11 cellular contexts compared by ENCODE assay signal in the genomic region with DNA sequence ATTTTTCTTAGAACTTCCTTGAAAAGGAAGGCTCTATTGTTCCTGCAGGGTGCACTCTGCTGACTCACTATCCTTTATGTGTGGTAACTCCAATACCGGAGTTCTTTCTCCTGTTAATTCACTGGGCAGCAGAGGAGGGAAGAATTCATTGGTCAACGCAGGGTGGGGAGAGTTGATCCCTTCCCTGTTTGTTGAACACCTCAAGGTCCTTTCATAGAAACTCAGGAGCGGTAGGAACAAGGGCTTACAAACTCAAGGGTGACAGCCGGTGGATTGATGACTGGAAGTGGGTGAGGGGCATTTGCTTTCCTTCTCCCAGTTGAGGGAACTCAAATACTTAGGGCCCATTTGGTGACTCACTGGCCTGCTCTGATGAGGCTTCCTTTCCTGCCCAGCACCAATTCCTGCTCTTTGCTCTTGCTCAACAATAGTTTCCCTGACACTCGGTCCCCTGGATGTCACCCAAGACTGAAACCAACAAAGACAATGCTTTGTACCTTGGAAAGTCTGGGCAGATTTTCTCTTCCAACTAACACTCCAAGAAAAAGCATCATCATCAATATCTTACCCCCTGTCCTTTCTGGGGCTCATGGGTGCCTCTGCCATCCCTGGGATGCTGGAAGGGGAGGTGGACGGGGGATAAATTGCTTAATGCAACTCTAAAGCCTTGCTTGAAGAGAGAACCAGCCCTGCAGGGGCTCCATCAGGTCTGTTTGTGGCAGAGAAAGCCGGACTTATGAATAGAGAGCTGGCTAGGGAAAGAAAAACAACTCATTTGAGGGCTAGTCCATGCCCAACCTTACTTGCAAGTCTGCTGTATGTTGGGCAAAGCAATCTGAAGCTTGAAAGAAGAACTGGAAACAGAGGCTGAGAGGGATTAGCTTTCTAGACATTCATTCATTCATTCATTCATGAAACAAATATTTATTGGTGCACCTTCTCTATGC. TPM values are rescaled to one million over a fixed set of nuclear protein-coding genes. Genes with fewer than 3 reads are reported as not detected.
DNase-seq lines count a peak whose midpoint lies in the region; ATAC-seq lines count a peak whose summit lies in the region.
"Had no signal": no experiment of that assay in that cellular context is flagged by ENCODE, and none has a peak within 500 bp of the region (broad histone marks: within the 10 kb centered on the region; RNA-seq: fewer than 3 reads in every experiment).

No MANE protein-coding gene starts in this region.

- no peak overlapping the region for H3K4me2 ChIP-seq in neuronal stem cell (ENCODE audit: insufficient read depth, low read length, poor library complexity, severe bottlenecking)

- H3K4me3 ChIP-seq in esophagus (ENCODE audit: low read depth in 1 of 2, low read length in 2 of 2) (peak overlapping the region in 1 of 2 donors; percentile 1), neuronal stem cell (ENCODE audit: low read length in 2 of 2) (no peak overlapping the region)

- H2BK12ac ChIP-seq in neuronal stem cell (ENCODE audit: low read length): no peak overlapping the region

- no peaks in the 10 kb centered on the region for H3K9me3 ChIP-seq in esophagus (ENCODE audit: control insufficient read depth in 2 of 2, insufficient read depth in 1 of 2, low read depth in 1 of 2, low read length in 1 of 2)
- H3K9me3 ChIP-seq in neuronal stem cell (replicated peaks in 1 of 2; ENCODE audit: control insufficient read depth in 2 of 2, insufficient read depth in 1 of 2, low read depth in 1 of 2, low read length in 2 of 2): no peaks in the 10 kb centered on the region

- no peak for ATAC-seq in HG03432 (IDR thresholded peaks at IDR 0.05; ENCODE audit: unreplicated experiment)
- ATAC-seq: Right ventricle myocardium inferior had no signal

- peak overlapping the region; percentile 52 to 88 for H3K27ac ChIP-seq in esophagus (ENCODE audit: low read depth in 2 of 2, low read length in 1 of 2)
- peak overlapping the region; percentile 12 for H3K27ac ChIP-seq in neuronal stem cell (replicated peaks; ENCODE audit: low read length)

- no peak overlapping the region for H3K4ac ChIP-seq in neuronal stem cell (ENCODE audit: low read length)

- H3K4me1 ChIP-seq in esophagus (ENCODE audit: control insufficient read depth in 2 of 2, insufficient read depth in 2 of 2, low read length in 1 of 2) (peaks cover 7% of the 10 kb centered on the region in 2 donors), neuronal stem cell (ENCODE audit: control insufficient read depth in 2 of 2, insufficient read depth in 1 of 2, low read depth in 1 of 2, low read length in 2 of 2) (peaks cover 12 to 14% of the 10 kb centered on the region in 2 donors)

- WGBS in esophagus, 2 donors: 45 to 48% methylated on average over 7 of the region's 7 CpGs
- no CpG with 5 or more reads among the region's 7 CpGs for WGBS in neuronal stem cell (ENCODE audit: extremely low coverage in 2 of 2, insufficient read length in 2 of 2, insufficient replicate concordance in 1 of 2), 2 donors

- no peak overlapping the region for H3K9ac ChIP-seq in neuronal stem cell (ENCODE audit: low read depth, low read length, poor library complexity)

- H3K36me3 ChIP-seq in esophagus (ENCODE audit: control insufficient read depth in 2 of 2, insufficient read depth in 2 of 2, low read length in 1 of 2) (no peaks in the 10 kb centered on the region), neuronal stem cell (replicated peaks in 1 of 2; ENCODE audit: control insufficient read depth in 2 of 2, insufficient read depth in 2 of 2, low read length in 2 of 2) (no peaks in the 10 kb centered on the region)

- H4K8ac ChIP-seq in neuronal stem cell (ENCODE audit: low read depth, low read length): no peak overlapping the region

- peak; percentile 81 for DNase-seq in Daoy (ENCODE audit: low read depth)
- peak; percentile 57 for DNase-seq in NCI-H226
- no peak for DNase-seq in neuronal stem cell (ENCODE audit: low spot score)
- DNase-seq in RKO (ENCODE audit: low spot score): no peak
- no peak for DNase-seq in NCI-H1417 (lab: John Stamatoyannopoulos, UW)
- DNase-seq in cerebellar cortex (ENCODE audit: low spot score): no peak
- DNase-seq: activated naive CD4-positive, alpha-beta T cell treated with anti-CD3 and anti-CD28 coated beads for 36 hours had no signal

- no peak overlapping the region for H2BK5ac ChIP-seq in neuronal stem cell (ENCODE audit: low read length)

- H4K91ac ChIP-seq in neuronal stem cell (ENCODE audit: low read depth, low read length, poor library complexity): no peak overlapping the region

- no peak overlapping the region for H3K23ac ChIP-seq in neuronal stem cell (ENCODE audit: low read depth, low read length, poor library complexity)

- no peak overlapping the region for H3K14ac ChIP-seq in neuronal stem cell (ENCODE audit: low read length)

- H3K27me3 ChIP-seq in esophagus (ENCODE audit: control insufficient read depth in 1 of 2, insufficient read depth in 2 of 2, low read length in 2 of 2) (peaks cover 0 to 5% of the 10 kb centered on the region in 2 donors), neuronal stem cell (ENCODE audit: control insufficient read depth in 3 of 3, insufficient read depth in 3 of 3, low read depth in 1 of 3, low read length in 3 of 3) (peaks cover 0 to 4% (median 0%) of the 10 kb centered on the region in 3 experiments)

- no peak overlapping the region for H3K18ac ChIP-seq in neuronal stem cell (ENCODE audit: low read length)

- H2BK120ac ChIP-seq in neuronal stem cell (ENCODE audit: low read depth, low read length): no peak overlapping the region

- H2BK15ac ChIP-seq in neuronal stem cell (ENCODE audit: low read length): no peak overlapping the region

- peak overlapping the region; percentile 78 for H2AFZ ChIP-seq in neuronal stem cell (ENCODE audit: low read length)

- no peak overlapping the region for H2AK5ac ChIP-seq in neuronal stem cell (ENCODE audit: low read depth, low read length)

- no peaks in the 10 kb centered on the region for H3K79me1 ChIP-seq in neuronal stem cell (ENCODE audit: low read depth, low read length)

RNA-seq across cellular contexts. Expression of a gene that starts 9.3 kb away (rescaled TPM):
- not detected in 2 replicates for total RNA-seq in Daoy (2014; rRNA removed; shearing (Covaris generic))
- polyA plus RNA-seq in esophagus: 1 to 10 TPM in 1 of 2 donors, under 1 TPM in 1; 0.96 to 1.5 TPM
- 0.03 TPM for polyA plus RNA-seq in neuronal stem cell (2013, experiment 1 of 2)
- polyA plus RNA-seq in neuronal stem cell (2013, experiment 2 of 2): 0.03 TPM
- total RNA-seq: activated naive CD4-positive, alpha-beta T cell treated with anti-CD3 and anti-CD28 coated beads for 36 hours; mononuclear cell had no signal

Comparison
In these comparisons a context has a peak if more than half of its experiments do, and no peak if none do; other contexts are left out.
1. DNase-seq: peak in Daoy (single experiment) and NCI-H226 (single experiment); none in neuronal stem cell (single experiment), RKO (single experiment), NCI-H1417 (0 of 3) and cerebellar cortex (single experiment).